7 cellular contexts compared by ENCODE assay signal in the genomic region with DNA sequence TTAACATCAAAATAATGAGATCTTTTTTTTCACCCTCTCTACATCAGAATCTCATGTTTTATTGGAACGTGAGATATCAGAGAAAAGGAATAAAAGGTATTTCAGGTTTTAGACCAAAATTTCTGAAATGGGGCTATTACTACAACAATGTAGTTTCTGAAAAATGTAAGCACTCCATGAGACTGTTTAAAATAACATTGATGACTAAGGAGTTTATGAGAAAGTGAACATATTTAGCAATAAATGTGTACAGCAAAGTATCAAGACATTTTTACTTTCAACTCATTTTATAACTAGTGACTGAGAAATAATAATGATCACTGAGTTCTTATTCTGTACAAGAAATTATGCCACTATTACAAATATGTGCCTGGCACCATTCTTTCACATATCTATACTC. TPM values are rescaled to one million over a fixed set of nuclear protein-coding genes. Genes with fewer than 3 reads are reported as not detected.
"Had no signal": no experiment of that assay in that cellular context is flagged by ENCODE, and none has a peak within 500 bp of the region (broad histone marks: within the 10 kb centered on the region; RNA-seq: fewer than 3 reads in every experiment).

No MANE protein-coding gene starts in this region.

- H2AFZ ChIP-seq: GM23248 had no signal

- H3K4me3 Mint-ChIP-seq: IgD-negative memory B cell had no signal

- H3K4me3 ChIP-seq: GM23248, HAP-1 had no signal

- H3K4me1 ChIP-seq: HAP-1 had no signal

- H3K9ac ChIP-seq: GM23248 had no signal

- H3K27me3 Mint-ChIP-seq: IgD-negative memory B cell had no signal

- H3K27ac Mint-ChIP-seq: IgD-negative memory B cell had no signal

- H3K27ac ChIP-seq: GM23248, HL-60 had no signal

- DNase-seq: GM23248, GOT3, H7, KG1 had no signal

- H3K4me1 Mint-ChIP-seq: IgD-negative memory B cell had no signal

- H3K36me3 ChIP-seq: HAP-1 had no signal

- H3K9me3 Mint-ChIP-seq: IgD-negative memory B cell had no signal

- H3K36me3 Mint-ChIP-seq: IgD-negative memory B cell had no signal

- H3K9me3 ChIP-seq: HAP-1 had no signal

RNA-seq across cellular contexts. Expression of a gene that starts 39.3 kb away (rescaled TPM):
- total RNA-seq: H7 had no signal
- polyA plus RNA-seq: IgD-negative memory B cell had no signal
